In genomic region chr19:7874080-7874856, GRCh38 we compare ENCODE assay signal across 9 cellular contexts. TPM values are rescaled to one million over a fixed set of nuclear protein-coding genes. Genes with fewer than 3 reads are reported as not detected.
DNase-seq lines count a peak whose midpoint lies in the region; ATAC-seq and TF ChIP-seq lines count a peak whose summit lies in the region.
"Had no signal": no experiment of that assay in that cellular context is flagged by ENCODE, and none has a peak within 500 bp of the region (broad histone marks: within the 10 kb centered on the region; RNA-seq: fewer than 3 reads in every experiment).

TSS of gene PRR36 (minus strand) at chr19:7874390. CDS start at chr19:7873689, 701 bp downstream.

- no peak for TF ChIP-seq CTCF in WTC11 (IDR thresholded peaks at IDR 0.05)

- POLR2A ChIA-PET in WTC11 (lab: Charles Lee) = interaction anchor here (0.5 to 1.0 kb wide), 4 partner anchors 11 to 48 kb away, joined by 3 to 5 read pairs (median 3); partner anchors contain the start of gene SNAPC2

- peak within 1 kb of the TSS; percentile 93 for H3K4me3 Mint-ChIP-seq in WTC11
- peak within 1 kb of the TSS; percentile 51 for H3K4me3 Mint-ChIP-seq in stimulated activated memory B cell treated with anti-CD40 and anti-IgM and Interleukin-4, amounts not matched to agents 10 μg/mL and 1 μg/mL and 100 μg/mL, for 72 hours

- ATAC-seq in WTC11 = peak; percentile 61
- no peak for ATAC-seq in stimulated activated memory B cell treated with anti-CD40 and anti-IgM and Interleukin-4, amounts not matched to agents 10 μg/mL and 1 μg/mL and 100 μg/mL, for 72 hours
- no peak for ATAC-seq in HG03432 (IDR thresholded peaks at IDR 0.05; ENCODE audit: unreplicated experiment)

- no peaks in the 10 kb centered on the region for H3K9me3 Mint-ChIP-seq in WTC11
- H3K9me3 Mint-ChIP-seq in stimulated activated memory B cell treated with anti-CD40 and anti-IgM and Interleukin-4, amounts not matched to agents 10 μg/mL and 1 μg/mL and 100 μg/mL, for 72 hours = peaks cover 16% of the 10 kb centered on the region

- no peak within 1 kb of the TSS for H3K27ac Mint-ChIP-seq in WTC11
- H3K27ac Mint-ChIP-seq in stimulated activated memory B cell treated with anti-CD40 and anti-IgM and Interleukin-4, amounts not matched to agents 10 μg/mL and 1 μg/mL and 100 μg/mL, for 72 hours = no peak within 1 kb of the TSS

- CTCF ChIA-PET in WTC11 (lab: Charles Lee) = interaction anchor here (0.7 to 3.8 kb wide), 11 partner anchors 10 to 306 kb away, joined by 3 to 21 read pairs (median 4); partner anchors contain the start of gene LRRC8E

- no peaks in the 10 kb centered on the region for H3K36me3 Mint-ChIP-seq in WTC11
- H3K36me3 Mint-ChIP-seq in stimulated activated memory B cell treated with anti-CD40 and anti-IgM and Interleukin-4, amounts not matched to agents 10 μg/mL and 1 μg/mL and 100 μg/mL, for 72 hours = peaks cover 7% of the 10 kb centered on the region

- peaks cover 19% of the 10 kb centered on the region for H3K4me1 Mint-ChIP-seq in WTC11
- peaks cover 34% of the 10 kb centered on the region for H3K4me1 Mint-ChIP-seq in stimulated activated memory B cell treated with anti-CD40 and anti-IgM and Interleukin-4, amounts not matched to agents 10 μg/mL and 1 μg/mL and 100 μg/mL, for 72 hours

- H3K27me3 Mint-ChIP-seq in WTC11 (ENCODE audit: low read depth) = peaks cover 36% of the 10 kb centered on the region
- H3K27me3 Mint-ChIP-seq in stimulated activated memory B cell treated with anti-CD40 and anti-IgM and Interleukin-4, amounts not matched to agents 10 μg/mL and 1 μg/mL and 100 μg/mL, for 72 hours = peaks cover 58% of the 10 kb centered on the region

- DNase-seq in DMS 273 (lab: John Stamatoyannopoulos, UW; ENCODE audit: unreplicated experiment) (peak; percentile 80), NCI-H128 (lab: John Stamatoyannopoulos, UW; ENCODE audit: unreplicated experiment) (peak; percentile 77), WTC11 (ENCODE audit: low spot score) (peak; percentile 88), hippocampal formation (lab: John Stamatoyannopoulos, UW) (peak; percentile 25 to 45), T1000 (lab: John Stamatoyannopoulos, UW) (no peak), SKM-1 treated with dmso at 0.1 percent for 144 hours (lab: John Stamatoyannopoulos, UW; ENCODE audit: unreplicated experiment) (no peak)

TF ChIP-seq in WTC11, 78 proteins besides CTCF, POLR2A, EP300 and RAD21 (continues in another document):
- TF ChIP-seq ZNF416 (CRISPR knock-in tag; IDR thresholded peaks at IDR 0.05) (no peak), HMGXB4 (CRISPR knock-in tag; IDR thresholded peaks at IDR 0.05) (no peak; the same call in 1 of the 2 replicates), GRHL2 (CRISPR knock-in tag; IDR thresholded peaks at IDR 0.05; ENCODE audit: insufficient replicate concordance, severe bottlenecking) (no peak), ZNF425 (CRISPR knock-in tag; conservative IDR thresholded peaks at IDR 0.05) (no peak), ETV6 (CRISPR knock-in tag; IDR thresholded peaks at IDR 0.05) (no peak), ERG (CRISPR knock-in tag; IDR thresholded peaks at IDR 0.05) (no peak), NFYB (CRISPR knock-in tag; conservative IDR thresholded peaks at IDR 0.05; ENCODE audit: low read depth) (peak; percentile 89), NR3C1 (CRISPR knock-in tag; conservative IDR thresholded peaks at IDR 0.05; ENCODE audit: low read depth) (no peak), ESRRA (CRISPR knock-in tag; IDR thresholded peaks at IDR 0.05; ENCODE audit: borderline replicate concordance) (no peak), PREB (CRISPR knock-in tag; IDR thresholded peaks at IDR 0.05; ENCODE audit: borderline replicate concordance) (no peak), AR (CRISPR knock-in tag; IDR thresholded peaks at IDR 0.05) (no peak), ATF6 (CRISPR knock-in tag; IDR thresholded peaks at IDR 0.05) (no peak), ATF3 (CRISPR knock-in tag; conservative IDR thresholded peaks at IDR 0.05) (no peak)

RNA-seq across cellular contexts. Expression of gene PRR36, which starts in this region (rescaled TPM):
- 21.9 to 34.3 TPM (median 31.0 TPM) in 3 replicates for total RNA-seq in WTC11 (2021)
- total RNA-seq: glomerular endothelial cell had no signal

Comparison
In these comparisons a context has a peak if more than half of its experiments do, and no peak if none do; other contexts are left out.
1. DNase-seq: peak in DMS 273 (single experiment), NCI-H128 (single experiment), WTC11 (single experiment) and hippocampal formation (2 of 2); none in T1000 (single experiment) and SKM-1 treated with dmso at 0.1 percent for 144 hours (single experiment).